Comparison of ENCODE assay signal across 30 cellular contexts in genomic region chr3:15847239-15847638, GRCh38.
"Had no signal": no experiment of that assay in that cellular context is flagged by ENCODE, and none has a peak within 500 bp of the region (broad histone marks: within the 10 kb centered on the region; RNA-seq: fewer than 3 reads in every experiment).

No MANE protein-coding gene starts in this region.

- H3K4me3 Mint-ChIP-seq: activated B cell treated with CpG ODN at 0.5 μM for 24 hours; activated CD4-positive, alpha-beta memory T cell treated with anti-CD3 and anti-CD28 coated beads for 36 hours; activated CD4-positive, alpha-beta T cell treated with anti-CD3 and anti-CD28 coated beads for 36 hours; activated CD4-positive, alpha-beta T cell treated with anti-CD3 and anti-CD28 coated beads, Interleukin-2, amount 10 ng/mL, durations not matched to agents 24 days and 14 days; activated naive CD8-positive, alpha-beta T cell treated with anti-CD3 and anti-CD28 coated beads, Interleukin-2, amount 50 U/mL, for 24 hours; activated T-cell treated with anti-CD3 and anti-CD28 coated beads, Interleukin-2, amount 50 U/mL, for 24 hours; effector memory CD8-positive, alpha-beta T cell had no signal

- H3K4me3 ChIP-seq: adrenal gland, body of pancreas, esophagus muscularis mucosa, gastroesophageal sphincter, heart right ventricle had no signal

- H3K27ac Mint-ChIP-seq: activated B cell treated with CpG ODN at 0.5 μM for 24 hours; activated CD4-positive, alpha-beta memory T cell treated with anti-CD3 and anti-CD28 coated beads for 36 hours; activated CD4-positive, alpha-beta T cell treated with anti-CD3 and anti-CD28 coated beads for 36 hours; activated CD4-positive, alpha-beta T cell treated with anti-CD3 and anti-CD28 coated beads, Interleukin-2, amount 10 ng/mL, durations not matched to agents 24 days and 14 days; activated naive CD4-positive, alpha-beta T cell treated with anti-CD3 and anti-CD28 coated beads, Interleukin-2, amount 50 U/mL, for 72 hours; activated naive CD8-positive, alpha-beta T cell treated with anti-CD3 and anti-CD28 coated beads, Interleukin-2, amount 50 U/mL, for 24 hours had no signal

- H3K4me1 ChIP-seq: adrenal gland, esophagus muscularis mucosa, gastroesophageal sphincter had no signal

- H3K27ac ChIP-seq: adrenal gland, body of pancreas, esophagus muscularis mucosa, gastroesophageal sphincter, heart right ventricle, WERI-Rb-1 had no signal

- ATAC-seq: activated CD4-positive, alpha-beta T cell treated with anti-CD3 and anti-CD28 coated beads for 36 hours; activated CD4-positive, CD25-positive, alpha-beta regulatory T cell treated with anti-CD3 and anti-CD28 coated beads, Interleukin-2, amount 50 U/mL, for 24 hours; activated naive CD4-positive, alpha-beta T cell treated with anti-CD3 and anti-CD28 coated beads, Interleukin-2, amount 50 U/mL, for 72 hours; activated naive CD8-positive, alpha-beta T cell treated with anti-CD3 and anti-CD28 coated beads, Interleukin-2, amount 50 U/mL, for 24 hours; activated T-cell treated with anti-CD3 and anti-CD28 coated beads, Interleukin-2, amount 50 U/mL, for 72 hours; body of pancreas; effector memory CD8-positive, alpha-beta T cell; gastroesophageal sphincter; heart right ventricle had no signal

- H3K36me3 ChIP-seq: adrenal gland, gastroesophageal sphincter, heart right ventricle had no signal

- H3K9me3 Mint-ChIP-seq: effector memory CD8-positive, alpha-beta T cell had no signal

- H3K27me3 Mint-ChIP-seq: activated B cell treated with CpG ODN at 0.5 μM for 24 hours; activated CD4-positive, alpha-beta memory T cell treated with anti-CD3 and anti-CD28 coated beads for 36 hours; activated CD4-positive, alpha-beta T cell treated with anti-CD3 and anti-CD28 coated beads for 36 hours; activated CD4-positive, alpha-beta T cell treated with anti-CD3 and anti-CD28 coated beads, Interleukin-2, amount 10 ng/mL, durations not matched to agents 24 days and 14 days; activated naive CD8-positive, alpha-beta T cell treated with anti-CD3 and anti-CD28 coated beads, Interleukin-2, amount 50 U/mL, for 24 hours; activated T-cell treated with anti-CD3 and anti-CD28 coated beads, Interleukin-2, amount 50 U/mL, for 24 hours; effector memory CD8-positive, alpha-beta T cell had no signal

- H3K9me3 ChIP-seq: adrenal gland, body of pancreas, esophagus muscularis mucosa had no signal

- DNase-seq: activated B cell treated with CpG ODN at 0.5 μM for 24 hours; activated CD4-positive, alpha-beta memory T cell treated with anti-CD3 and anti-CD28 coated beads for 36 hours; activated CD4-positive, alpha-beta T cell treated with anti-CD3 and anti-CD28 coated beads for 36 hours; activated CD4-positive, alpha-beta T cell treated with anti-CD3 and anti-CD28 coated beads, Interleukin-2, amount 10 ng/mL, durations not matched to agents 24 days and 14 days; activated CD8-positive, alpha-beta memory T cell treated with anti-CD3 and anti-CD28 coated beads, Interleukin-2, amount 50 U/mL, for 48 hours; activated effector memory CD4-positive, alpha-beta T cell treated with Interleukin-2 at 50 U/mL for 16 hours; activated gamma-delta T cell treated with Interleukin-2 at 50 U/mL for 16 hours; activated naive CD4-positive, alpha-beta T cell treated with Interleukin-2 at 50 U/mL for 16 hours; activated naive CD8-positive, alpha-beta T cell treated with anti-CD3 and anti-CD28 coated beads, Interleukin-2, amount 50 U/mL, for 24 hours; activated T-cell treated with anti-CD3 and anti-CD28 coated beads for 4 hours; activated T-cell treated with anti-CD3 and anti-CD28 coated beads, Interleukin-2, amount 50 U/mL, for 24 hours; activated T-cell treated with anti-CD3 and anti-CD28 coated beads, Interleukin-2, amount 50 U/mL, for 72 hours; adrenal gland; amygdala; aorta; body of pancreas; caudate nucleus; cortex of kidney; dermis blood vessel endothelial cell; effector CD4-positive, alpha-beta T cell; effector memory CD8-positive, alpha-beta T cell; erythroblast; foreskin melanocyte; heart right ventricle; T-helper 9 cell; WERI-Rb-1 had no signal
